In the genomic region with DNA sequence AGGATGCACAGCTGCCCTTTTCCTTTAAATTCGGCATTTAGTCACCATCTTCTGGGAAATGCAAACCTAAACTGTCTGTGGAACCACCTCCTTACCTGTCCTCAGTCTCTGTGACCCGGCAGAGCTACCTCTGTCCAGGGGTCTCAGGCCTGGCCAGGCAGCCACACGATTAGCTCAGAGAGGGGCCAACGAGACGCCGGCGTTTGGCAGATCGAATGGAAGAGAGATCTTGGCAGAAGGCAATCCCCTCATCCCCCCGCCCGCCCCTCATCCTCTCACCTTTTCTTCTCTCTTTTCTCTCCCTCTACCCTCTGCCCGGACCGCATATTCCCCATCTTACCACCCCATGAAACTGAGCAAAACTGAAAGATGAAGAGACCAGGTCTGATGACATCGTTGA, we compare ENCODE assay signal across 24 cellular contexts.
"Had no signal": no experiment of that assay in that cellular context is flagged by ENCODE, and none has a peak within 500 bp of the region (broad histone marks: within the 10 kb centered on the region; RNA-seq: fewer than 3 reads in every experiment).

No MANE protein-coding gene starts in this region.

- H3K36me3 ChIP-seq: MG63, Peyer's patch had no signal

- H3K4me3 ChIP-seq: MG63, Peyer's patch had no signal

- H3K27ac ChIP-seq: Peyer's patch, RWPE1 had no signal

- ATAC-seq: activated naive CD4-positive, alpha-beta T cell treated with anti-CD3 and anti-CD28 coated beads, Interleukin-2, amount 50 U/mL, for 72 hours; activated naive CD8-positive, alpha-beta T cell treated with anti-CD3 and anti-CD28 coated beads, Interleukin-2, amount 50 U/mL, for 24 hours; T-cell had no signal

- H3K9me3 ChIP-seq: MG63, Peyer's patch had no signal

- DNase-seq: activated B cell treated with CpG ODN at 0.5 μM for 24 hours; activated CD4-positive, alpha-beta memory T cell treated with anti-CD3 and anti-CD28 coated beads, Interleukin-2, amount 10 ng/mL, durations not matched to agents 7 days and 5 days; activated CD4-positive, alpha-beta T cell treated with anti-CD3 and anti-CD28 coated beads, Interleukin-2, amount 10 ng/mL, durations not matched to agents 7 days and 5 days; activated naive CD4-positive, alpha-beta T cell treated with Interleukin-2 at 50 U/mL for 16 hours; activated naive CD8-positive, alpha-beta T cell treated with anti-CD3 and anti-CD28 coated beads, Interleukin-2, amount 50 U/mL, for 24 hours; activated T-cell treated with anti-CD3 and anti-CD28 coated beads, Interleukin-2, amount 50 U/mL, for 1 hour; amniotic stem cell; MG63; MV-4-11; NCI-H1092 treated with DMSO at 0.1 percent for 48 hours; NCI-H1436; NCI-H187; NCI-H2081 treated with DMSO at 0.1 percent for 48 hours; NCI-H446; NCI-H524; SHP77 treated with DMSO at 0.1 percent for 48 hours; T-cell; T-helper 2 cell; T1000 had no signal

- FAIRE-seq: astrocyte, TTC549 had no signal

- H3K4me1 ChIP-seq: Peyer's patch had no signal

- H3K27me3 ChIP-seq: MG63, Peyer's patch had no signal
